In genomic region chr19:35044317-35045117, GRCh38 we compare ENCODE assay signal across 8 cellular contexts. TPM values are rescaled to one million over a fixed set of nuclear protein-coding genes. Genes with fewer than 3 reads are reported as not detected.
DNase-seq lines count a peak whose midpoint lies in the region; ATAC-seq, FAIRE-seq and TF ChIP-seq lines count a peak whose summit lies in the region.

No MANE protein-coding gene starts in this region.

- CTCF ChIA-PET in OCI-LY7 (lab: Charles Lee; ENCODE audit: unreplicated experiment): interaction anchor here (0.7 to 0.8 kb wide), 2 partner anchors 22 to 97 kb away, joined by 3 read pairs; no protein-coding TSS in a partner anchor

- no peak for ATAC-seq in HG03439 (IDR thresholded peaks at IDR 0.05; ENCODE audit: unreplicated experiment)
- ATAC-seq in HG02970 (IDR thresholded peaks at IDR 0.05; ENCODE audit: low FRiP score, unreplicated experiment): no peak

- H3K4me3 Mint-ChIP-seq in activated T-helper 2 cell treated with anti-CD3 and anti-CD28 coated beads, Interferon-gamma antibody, Interleukin-2, Interleukin-4, amounts not matched to agents 10 μg/mL and 5 μg/mL and 100 μg/mL, durations not matched to agents 14 hours and 24 hours and 36 hours (ENCODE audit: low read depth): no peak overlapping the region

- H3K36me3 Mint-ChIP-seq in activated T-helper 2 cell treated with anti-CD3 and anti-CD28 coated beads, Interferon-gamma antibody, Interleukin-2, Interleukin-4, amounts not matched to agents 10 μg/mL and 5 μg/mL and 100 μg/mL, durations not matched to agents 14 hours and 24 hours and 36 hours (ENCODE audit: low read depth): no peaks in the 10 kb centered on the region

- no peaks in the 10 kb centered on the region for H3K79me2 ChIP-seq in OCI-LY7 (ENCODE audit: insufficient read depth, low read depth, low read length)

- no peaks in the 10 kb centered on the region for H3K9me3 Mint-ChIP-seq in activated T-helper 2 cell treated with anti-CD3 and anti-CD28 coated beads, Interferon-gamma antibody, Interleukin-2, Interleukin-4, amounts not matched to agents 10 μg/mL and 5 μg/mL and 100 μg/mL, durations not matched to agents 14 hours and 24 hours and 36 hours

- H3K27ac ChIP-seq in OCI-LY7 (ENCODE audit: low read depth, low read length, poor library complexity, severe bottlenecking): no peak overlapping the region

- no peak overlapping the region for H2AFZ ChIP-seq in OCI-LY7 (ENCODE audit: low read length)

- H3K4me1 Mint-ChIP-seq in activated T-helper 2 cell treated with anti-CD3 and anti-CD28 coated beads, Interferon-gamma antibody, Interleukin-2, Interleukin-4, amounts not matched to agents 10 μg/mL and 5 μg/mL and 100 μg/mL, durations not matched to agents 14 hours and 24 hours and 36 hours (ENCODE audit: low read depth): peaks cover 6% of the 10 kb centered on the region

- BruUV-seq in OCI-LY7 (replicated peaks; lab: Mats Ljungman, UMichigan): no TSS peak

- POLR2A ChIA-PET in OCI-LY7 (lab: Charles Lee): no interaction called here

- H3K4me3 ChIP-seq in OCI-LY7 (ENCODE audit: low read depth, low read length, poor library complexity, severe bottlenecking): no peak overlapping the region

- H3K27me3 Mint-ChIP-seq in activated T-helper 2 cell treated with anti-CD3 and anti-CD28 coated beads, Interferon-gamma antibody, Interleukin-2, Interleukin-4, amounts not matched to agents 10 μg/mL and 5 μg/mL and 100 μg/mL, durations not matched to agents 14 hours and 24 hours and 36 hours (ENCODE audit: low read depth): peaks cover 10% of the 10 kb centered on the region

- intact Hi-C loops in OCI-LY7 (cut with micrococcal nuclease; ENCODE audit: unreplicated experiment): loop anchor here (1.0 to 2.0 kb wide), 2 partner anchors 46 to 72 kb away; no protein-coding TSS in a partner anchor
- intact Hi-C loops in activated T-helper 2 cell treated with anti-CD3 and anti-CD28 coated beads, Interferon-gamma antibody, Interleukin-2, Interleukin-4, amounts not matched to agents 10 μg/mL and 5 μg/mL and 100 μg/mL, durations not matched to agents 14 hours and 24 hours and 36 hours (cut with micrococcal nuclease): loop anchor here (1.0 kb wide), 1 partner anchor 46 kb away; no protein-coding TSS in a partner anchor
- intact Hi-C loops in posterior vena cava (cut with DNase I): no loop called here

- TF ChIP-seq CTCF in OCI-LY7 (conservative IDR thresholded peaks at IDR 0.05; ENCODE audit: low read length): peak; percentile 99

- no peaks in the 10 kb centered on the region for H4K20me1 ChIP-seq in OCI-LY7 (ENCODE audit: insufficient read depth, low read length)

- FAIRE-seq in GM12892 (lab: Jason Lieb, UNC) (peak; percentile 82), frontal cortex (lab: Jason Lieb, UNC) (no peak)

- peaks cover 11% of the 10 kb centered on the region for H3K4me1 ChIP-seq in OCI-LY7 (ENCODE audit: insufficient read depth, low read length, poor library complexity, severe bottlenecking)

- no peaks in the 10 kb centered on the region for H3K9me2 ChIP-seq in OCI-LY7 (ENCODE audit: insufficient read depth, low read length)

- no peak overlapping the region for H3K4me2 ChIP-seq in OCI-LY7 (ENCODE audit: low read length)

- no peaks in the 10 kb centered on the region for H3K36me3 ChIP-seq in OCI-LY7 (ENCODE audit: insufficient read depth, low read length)

- H3K9me3 ChIP-seq in OCI-LY7 (ENCODE audit: low read length): no peaks in the 10 kb centered on the region

- TF ChIP-seq POLR2A in GM12892 (IDR thresholded peaks at IDR 0.05; ENCODE audit: low read depth, low read length): no peak

- H3K27ac Mint-ChIP-seq in activated T-helper 2 cell treated with anti-CD3 and anti-CD28 coated beads, Interferon-gamma antibody, Interleukin-2, Interleukin-4, amounts not matched to agents 10 μg/mL and 5 μg/mL and 100 μg/mL, durations not matched to agents 14 hours and 24 hours and 36 hours: no peak overlapping the region

- DNase-seq in AG08395 (ENCODE audit: low spot score) (peak; percentile 82), GM12892 (ENCODE audit: insufficient read length) (no peak), OCI-LY7 (ENCODE audit: low spot score) (peak; percentile 56), frontal cortex (ENCODE audit: low spot score in 2 of 2) (peak; percentile 74 to 82), posterior vena cava (ENCODE audit: low spot score) (peak; percentile 89)
- peak; percentile 34 for DNase-seq in activated T-helper 2 cell treated with anti-CD3 and anti-CD28 coated beads, Interferon-gamma antibody, Interleukin-2, Interleukin-4, amounts not matched to agents 10 μg/mL and 5 μg/mL and 100 μg/mL, durations not matched to agents 14 hours and 24 hours and 36 hours (ENCODE audit: low spot score)

RNA-seq across cellular contexts. Expression of gene HPN, which starts 3.0 kb away (rescaled TPM):
- not detected for polyA plus RNA-seq in GM12892 (2012; ENCODE audit: missing spikeins)
- total RNA-seq in OCI-LY7 (2014; rRNA removed; shearing (Covaris generic)): 0.19 TPM in 1 of 2 replicates, not detected in the other
- total RNA-seq in OCI-LY7 (2022) (0.17 TPM in 1 of 2 replicates, not detected in the other), frontal cortex (not detected), posterior vena cava (1 to 10 TPM in 1 of 2 donors, under 1 TPM in 1; 1.00 to 1.7 TPM)
- 0.07 and 0.11 TPM in 2 replicates for total RNA-seq in activated T-helper 2 cell treated with anti-CD3 and anti-CD28 coated beads, Interferon-gamma antibody, Interleukin-2, Interleukin-4, amounts not matched to agents 10 μg/mL and 5 μg/mL and 100 μg/mL, durations not matched to agents 14 hours and 24 hours and 36 hours

RNA-seq across cellular contexts. Expression of gene SCN1B, which starts 14.2 kb away (rescaled TPM):
- 0.40 TPM for polyA plus RNA-seq in GM12892 (2012; ENCODE audit: missing spikeins)
- 0.41 and 0.59 TPM in 2 replicates for total RNA-seq in OCI-LY7 (2014; rRNA removed; shearing (Covaris generic))
- total RNA-seq in OCI-LY7 (2022) (3.1 and 3.6 TPM in 2 replicates), frontal cortex (0.82 TPM), posterior vena cava (10 to 100 TPM; 30.8 to 42.4 TPM)
- total RNA-seq in activated T-helper 2 cell treated with anti-CD3 and anti-CD28 coated beads, Interferon-gamma antibody, Interleukin-2, Interleukin-4, amounts not matched to agents 10 μg/mL and 5 μg/mL and 100 μg/mL, durations not matched to agents 14 hours and 24 hours and 36 hours: 2.7 and 3.6 TPM in 2 replicates

RNA-seq across cellular contexts. Expression of gene GRAMD1A, which starts 44.4 kb away (rescaled TPM):
- 44.0 TPM for polyA plus RNA-seq in GM12892 (2012; ENCODE audit: missing spikeins)
- 67.9 and 84.2 TPM in 2 replicates for total RNA-seq in OCI-LY7 (2014; rRNA removed; shearing (Covaris generic))
- 124 and 133 TPM in 2 replicates for total RNA-seq in OCI-LY7 (2022)
- 260 TPM in 2 replicates for total RNA-seq in activated T-helper 2 cell treated with anti-CD3 and anti-CD28 coated beads, Interferon-gamma antibody, Interleukin-2, Interleukin-4, amounts not matched to agents 10 μg/mL and 5 μg/mL and 100 μg/mL, durations not matched to agents 14 hours and 24 hours and 36 hours
- total RNA-seq in frontal cortex: 29.3 TPM
- total RNA-seq in posterior vena cava: 10 to 100 TPM; 83.0 to 87.0 TPM

Comparison
In these comparisons a context has a peak if more than half of its experiments do, and no peak if none do; other contexts are left out.
1. intact Hi-C loops: an anchor here in OCI-LY7 (1.0 to 2.0 kb wide) and activated T-helper 2 cell treated with anti-CD3 and anti-CD28 coated beads, Interferon-gamma antibody, Interleukin-2, Interleukin-4, amounts not matched to agents 10 μg/mL and 5 μg/mL and 100 μg/mL, durations not matched to agents 14 hours and 24 hours and 36 hours (1.0 kb wide); none called in posterior vena cava.